Comparison of ENCODE assay signal across 21 cellular contexts in genomic region chr6:50271266-50271665, GRCh38.
DNase-seq lines count a peak whose midpoint lies in the region; ATAC-seq and TF ChIP-seq lines count a peak whose summit lies in the region.
"Had no signal": no experiment of that assay in that cellular context is flagged by ENCODE, and none has a peak within 500 bp of the region (broad histone marks: within the 10 kb centered on the region; RNA-seq: fewer than 3 reads in every experiment).

No MANE protein-coding gene starts in this region.

- TF ChIP-seq CTCF in SK-N-SH (IDR thresholded peaks at IDR 0.05) (no peak), fibroblast of pulmonary artery (IDR thresholded peaks at IDR 0.05; ENCODE audit: low read length, missing control alignments) (no peak), smooth muscle cell (IDR thresholded peaks at IDR 0.05; ENCODE audit: borderline replicate concordance, insufficient read depth, poor library complexity, severe bottlenecking) (no peak), GM20000 (IDR thresholded peaks at IDR 0.05; ENCODE audit: extremely low read depth, missing control alignments) (no peak)

- H3K9me2 ChIP-seq in SK-N-SH: no peaks in the 10 kb centered on the region

- peak; percentile 41; the same call in 1 of the 3 replicates for ATAC-seq in SK-N-SH treated with all-trans-retinoic acid at 6 μM for 48 hours
- ATAC-seq: HCT116 had no signal

- no peak for TF ChIP-seq EP300 in SK-N-SH (IDR thresholded peaks at IDR 0.05; ENCODE audit: borderline replicate concordance in 1 of 2, low read depth in 1 of 2, low read length in 1 of 2)

- H3K79me2 ChIP-seq in SK-N-SH (ENCODE audit: insufficient read depth) (no peaks in the 10 kb centered on the region), smooth muscle cell (ENCODE audit: low read depth) (no peaks in the 10 kb centered on the region)

- H3K9me3 ChIP-seq in SK-N-SH (no peaks in the 10 kb centered on the region), SJSA1 (replicated peaks) (no peaks in the 10 kb centered on the region), smooth muscle cell (replicated peaks; ENCODE audit: low read depth) (no peaks in the 10 kb centered on the region)

- no peak for TF ChIP-seq RAD21 in SK-N-SH (IDR thresholded peaks at IDR 0.05; ENCODE audit: low read length)

- H3K9ac ChIP-seq in SK-N-SH: no peak overlapping the region
- H3K9ac ChIP-seq in smooth muscle cell (ENCODE audit: low read depth): no peak overlapping the region

- 4% methylated on average over 2 of the region's 2 CpGs for WGBS in SK-N-SH (ENCODE audit: low lambda C conversion rate)
- 66% methylated on average over 2 of the region's 2 CpGs for WGBS in smooth muscle cell (ENCODE audit: low lambda C conversion rate)

- no peaks in the 10 kb centered on the region for H3K36me3 ChIP-seq in SK-N-SH (replicated peaks in 1 of 2; ENCODE audit: control insufficient read depth in 1 of 2, insufficient read depth in 2 of 2, low read length in 1 of 2)
- H3K36me3 ChIP-seq in SJSA1: no peaks in the 10 kb centered on the region
- H3K36me3 ChIP-seq in smooth muscle cell (ENCODE audit: low read depth): no peaks in the 10 kb centered on the region

- H3K4me2 ChIP-seq in SK-N-SH (no peak overlapping the region), smooth muscle cell (peak overlapping the region; percentile 12)

- H3K4me3 ChIP-seq in SK-N-SH (ENCODE audit: low read depth in 2 of 2, low read length in 1 of 2) (no peak overlapping the region), SJSA1 (no peak overlapping the region), fibroblast of pulmonary artery (replicated peaks; ENCODE audit: low read depth, low read length) (no peak overlapping the region), smooth muscle cell (no peak overlapping the region)
- H3K4me3 ChIP-seq: SK-N-MC had no signal

- POLR2A ChIA-PET in SK-N-SH (lab: Yijun Ruan, JAX): no interaction called here

- no peak overlapping the region; a peak in 1 of 4 replicates for H3K27ac ChIP-seq in SK-N-SH (ENCODE audit: low read depth in 2 of 2, low read length in 1 of 2)
- peak overlapping the region; percentile 93 for H3K27ac ChIP-seq in SJSA1
- peak overlapping the region; percentile 41 for H3K27ac ChIP-seq in smooth muscle cell (ENCODE audit: low read depth)
- H3K27ac ChIP-seq: 22Rv1, SK-N-MC had no signal

- H3K4me1 ChIP-seq in SK-N-SH (ENCODE audit: control insufficient read depth in 1 of 2, insufficient read depth in 2 of 2, low read depth in 1 of 2, low read length in 1 of 2): no peaks in the 10 kb centered on the region; a peak in 1 of 4 replicates
- peaks cover 33% of the 10 kb centered on the region for H3K4me1 ChIP-seq in SJSA1 (replicated peaks)
- peaks cover 6% of the 10 kb centered on the region for H3K4me1 ChIP-seq in smooth muscle cell (ENCODE audit: low read depth)

- H2AFZ ChIP-seq in SK-N-SH (ENCODE audit: low read depth): no peak overlapping the region
- no peak overlapping the region for H2AFZ ChIP-seq in smooth muscle cell (ENCODE audit: low read depth)

- no peaks in the 10 kb centered on the region for H3K27me3 ChIP-seq in SK-N-SH (ENCODE audit: insufficient read depth)
- no peaks in the 10 kb centered on the region for H3K27me3 ChIP-seq in SJSA1 (replicated peaks)
- no peaks in the 10 kb centered on the region for H3K27me3 ChIP-seq in smooth muscle cell (ENCODE audit: low read depth)

- CTCF ChIA-PET in SK-N-SH (lab: Yijun Ruan, JAX): no interaction called here

- H3F3A ChIP-seq in SK-N-SH (replicated peaks; ENCODE audit: insufficient read depth) (no peaks in the 10 kb centered on the region), smooth muscle cell (ENCODE audit: low read depth) (no peaks in the 10 kb centered on the region)

- no peak for DNase-seq in SK-N-SH
- peak in 1 of 2 experiments; percentile 71 for DNase-seq in SJSA1 (ENCODE audit: low read depth in 1 of 2, low spot score in 2 of 2)
- peak; percentile 5 for DNase-seq in fibroblast of pulmonary artery (ENCODE audit: low read depth)
- no peak for DNase-seq in smooth muscle cell (lab: John Stamatoyannopoulos, UW; ENCODE audit: unreplicated experiment)
- no peak for DNase-seq in NCI-H1092 treated with DMSO at 0.1 percent for 48 hours (lab: John Stamatoyannopoulos, UW)
- no peak for DNase-seq in NCI-H1048 (lab: John Stamatoyannopoulos, UW)
- no peak for DNase-seq in GM20000 (ENCODE audit: low spot score)
- DNase-seq: DMS 273 treated with DMSO at 0.1 percent for 48 hours, GDM1, Karpas-422, MM.1S, NCI-H1105 treated with DMSO at 0.1 percent for 48 hours, NCI-H1694, NCI-H2081 treated with DMSO at 0.1 percent for 48 hours, NCI-H446 treated with DMSO at 0.1 percent for 48 hours, NCI-H748 treated with DMSO at 0.1 percent for 48 hours, Right ventricle myocardium superior had no signal

- H4K20me1 ChIP-seq in SK-N-SH (ENCODE audit: insufficient read depth) (no peaks in the 10 kb centered on the region), smooth muscle cell (ENCODE audit: low read depth) (no peaks in the 10 kb centered on the region)

TF ChIP-seq in SK-N-SH treated with all-trans-retinoic acid at 6 μM for 48 hours, 23 proteins besides CTCF, POLR2A, EP300 and RAD21:
- TF ChIP-seq PATZ1 (CRISPR knock-in tag; IDR thresholded peaks at IDR 0.05; ENCODE audit: borderline replicate concordance) (no peak), ISL1 (CRISPR knock-in tag; IDR thresholded peaks at IDR 0.05) (peak; percentile 57)
TF ChIP-seq in SK-N-SH treated with all-trans-retinoic acid at 6 μM for 48 hours: peak in this region for 1.

TF ChIP-seq in SK-N-SH, 30 proteins besides CTCF, POLR2A, EP300 and RAD21:
- TF ChIP-seq TEAD4 (IDR thresholded peaks at IDR 0.05; ENCODE audit: borderline replicate concordance, insufficient read depth): no peak
- TF ChIP-seq GABPA (IDR thresholded peaks at IDR 0.05; ENCODE audit: low read depth): no peak
- no peak for TF ChIP-seq RXRA (IDR thresholded peaks at IDR 0.05; ENCODE audit: borderline replicate concordance, low read depth)
- TF ChIP-seq MXI1 (IDR thresholded peaks at IDR 0.05; ENCODE audit: low read depth, low read length): no peak
- TF ChIP-seq EZH2phosphoT487 (IDR thresholded peaks at IDR 0.05; ENCODE audit: borderline replicate concordance, low read depth): no peak
- no peak for TF ChIP-seq YY1 (IDR thresholded peaks at IDR 0.05; ENCODE audit: low read depth)
- no peak for TF ChIP-seq ELF1 (IDR thresholded peaks at IDR 0.05)
- no peak for TF ChIP-seq TCF12 (IDR thresholded peaks at IDR 0.05)
- no peak for TF ChIP-seq FOXJ3 (CRISPR knock-in tag; IDR thresholded peaks at IDR 0.05)
- TF ChIP-seq RFX5 (IDR thresholded peaks at IDR 0.05; ENCODE audit: low read length): no peak
- no peak for TF ChIP-seq SIN3A (IDR thresholded peaks at IDR 0.05; ENCODE audit: borderline replicate concordance, low read depth, low read length)
- TF ChIP-seq NRF1 (IDR thresholded peaks at IDR 0.05; ENCODE audit: low read depth, low read length): no peak
- TF ChIP-seq JUND (IDR thresholded peaks at IDR 0.05): no peak

Comparison
In these comparisons a context has a peak if more than half of its experiments do, and no peak if none do; other contexts are left out.
1. H3K27ac ChIP-seq: peak in SJSA1 (single experiment) and smooth muscle cell (single experiment); none in SK-N-SH (0 of 2).